In the genomic region with DNA sequence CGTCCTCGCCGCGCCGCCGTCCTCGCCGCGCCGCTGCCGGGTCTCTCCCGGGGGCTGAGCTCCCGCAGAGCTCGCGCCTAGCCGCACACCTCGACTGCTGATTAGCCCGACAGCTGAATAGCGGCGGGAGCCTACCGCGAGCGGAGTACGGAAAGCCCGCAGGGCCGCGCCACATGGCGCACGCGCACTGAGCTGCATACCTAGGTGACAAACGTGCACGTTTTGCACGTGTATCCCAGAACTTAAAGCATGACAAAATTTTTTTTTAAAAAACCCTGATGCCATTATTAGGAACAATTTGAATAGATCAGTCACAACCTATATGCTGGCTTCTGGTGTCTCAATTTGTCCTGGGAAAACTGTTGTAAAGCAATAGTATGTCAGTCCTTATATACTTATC, we compare ENCODE assay signal across 1 cellular context.
A peak's percentile ranks its signal among the peaks of the same experiment; 100 is the strongest.
TF ChIP-seq lines count a peak whose summit lies in the region.

A gene with protein sequence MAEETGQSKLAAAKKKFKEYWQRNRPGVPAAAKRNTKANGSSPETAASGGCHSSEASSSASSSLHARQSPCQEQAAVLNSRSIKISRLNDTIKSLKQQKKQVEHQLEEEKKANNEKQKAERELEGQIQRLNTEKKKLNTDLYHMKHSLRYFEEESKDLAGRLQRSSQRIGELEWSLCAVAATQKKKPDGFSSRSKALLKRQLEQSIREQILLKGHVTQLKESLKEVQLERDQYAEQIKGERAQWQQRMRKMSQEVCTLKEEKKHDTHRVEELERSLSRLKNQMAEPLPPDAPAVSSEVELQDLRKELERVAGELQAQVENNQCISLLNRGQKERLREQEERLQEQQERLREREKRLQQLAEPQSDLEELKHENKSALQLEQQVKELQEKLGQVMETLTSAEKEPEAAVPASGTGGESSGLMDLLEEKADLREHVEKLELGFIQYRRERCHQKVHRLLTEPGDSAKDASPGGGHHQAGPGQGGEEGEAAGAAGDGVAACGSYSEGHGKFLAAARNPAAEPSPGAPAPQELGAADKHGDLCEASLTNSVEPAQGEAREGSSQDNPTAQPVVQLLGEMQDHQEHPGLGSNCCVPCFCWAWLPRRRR (minus strand): TSS at position 122 of the 400 bp plus-strand sequence. CDS start 48,117 bp downstream, outside the sequence.

TF ChIP-seq in HepG2, 621 proteins besides CTCF, POLR2A, EP300 and RAD21 (continued from another document and continues in another):
- TF ChIP-seq, protein P1, sequence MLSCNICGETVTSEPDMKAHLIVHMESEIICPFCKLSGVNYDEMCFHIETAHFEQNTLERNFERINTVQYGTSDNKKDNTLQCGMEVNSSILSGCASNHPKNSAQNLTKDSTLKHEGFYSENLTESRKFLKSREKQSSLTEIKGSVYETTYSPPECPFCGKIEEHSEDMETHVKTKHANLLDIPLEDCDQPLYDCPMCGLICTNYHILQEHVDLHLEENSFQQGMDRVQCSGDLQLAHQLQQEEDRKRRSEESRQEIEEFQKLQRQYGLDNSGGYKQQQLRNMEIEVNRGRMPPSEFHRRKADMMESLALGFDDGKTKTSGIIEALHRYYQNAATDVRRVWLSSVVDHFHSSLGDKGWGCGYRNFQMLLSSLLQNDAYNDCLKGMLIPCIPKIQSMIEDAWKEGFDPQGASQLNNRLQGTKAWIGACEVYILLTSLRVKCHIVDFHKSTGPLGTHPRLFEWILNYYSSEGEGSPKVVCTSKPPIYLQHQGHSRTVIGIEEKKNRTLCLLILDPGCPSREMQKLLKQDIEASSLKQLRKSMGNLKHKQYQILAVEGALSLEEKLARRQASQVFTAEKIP (CRISPR knock-in tag; IDR thresholded peaks at IDR 0.05; ENCODE audit: borderline replicate concordance): no peak
- TF ChIP-seq LCORL (IDR thresholded peaks at IDR 0.05) (no peak), LCORL (CRISPR knock-in tag; IDR thresholded peaks at IDR 0.05) (no peak), ZNF713 (CRISPR knock-in tag; IDR thresholded peaks at IDR 0.05) (no peak), ARNT2 (CRISPR knock-in tag; IDR thresholded peaks at IDR 0.05; ENCODE audit: low read depth) (peak; percentile 81), DPF2 (CRISPR knock-in tag; IDR thresholded peaks at IDR 0.05; ENCODE audit: borderline replicate concordance, low read depth) (no peak), NFE2L2 (IDR thresholded peaks at IDR 0.05; ENCODE audit: low read length) (no peak), RNF2 (conservative IDR thresholded peaks at IDR 0.05; ENCODE audit: low read depth) (0 out of 2 replicates have a peak, but pooled peaks have one; percentile 48), JUND (CRISPR knock-in tag; IDR thresholded peaks at IDR 0.05) (no peak), SOX5 (CRISPR knock-in tag; IDR thresholded peaks at IDR 0.05; ENCODE audit: borderline replicate concordance) (no peak), ZNF605 (CRISPR knock-in tag; IDR thresholded peaks at IDR 0.05) (peak; percentile 81), ZNF589 (CRISPR knock-in tag; conservative IDR thresholded peaks at IDR 0.05) (no peak), MXD4 (CRISPR knock-in tag; IDR thresholded peaks at IDR 0.05) (peak; percentile 70; the same call in 1 of the 2 replicates), IKZF1 (IDR thresholded peaks at IDR 0.05) (no peak), RARA (CRISPR knock-in tag; IDR thresholded peaks at IDR 0.05) (peak; percentile 31; the same call in 1 of the 2 replicates), ZNF136 (CRISPR knock-in tag; IDR thresholded peaks at IDR 0.05; ENCODE audit: low read depth) (no peak), GFI1 (CRISPR knock-in tag; IDR thresholded peaks at IDR 0.05; ENCODE audit: borderline replicate concordance) (no peak), ZZZ3 (CRISPR knock-in tag; IDR thresholded peaks at IDR 0.05; ENCODE audit: borderline replicate concordance) (no peak), ZNF616 (CRISPR knock-in tag; IDR thresholded peaks at IDR 0.05; ENCODE audit: low read depth) (peak; percentile 80; the same call in 1 of the 2 replicates), MLLT10 (CRISPR knock-in tag; IDR thresholded peaks at IDR 0.05) (no peak), SNAI1 (CRISPR knock-in tag; IDR thresholded peaks at IDR 0.05; ENCODE audit: borderline replicate concordance) (no peak), ARNTL (CRISPR knock-in tag; IDR thresholded peaks at IDR 0.05) (no peak), RFX3 (CRISPR knock-in tag; IDR thresholded peaks at IDR 0.05) (no peak), ZNF766 (CRISPR knock-in tag; IDR thresholded peaks at IDR 0.05; ENCODE audit: borderline replicate concordance) (peak; percentile 84; the same call in 1 of the 2 replicates), ZNF331 (CRISPR knock-in tag; IDR thresholded peaks at IDR 0.05) (no peak; the same call in 1 of the 2 replicates), STAG1 (CRISPR knock-in tag; IDR thresholded peaks at IDR 0.05) (no peak), HNRNPK (IDR thresholded peaks at IDR 0.05; ENCODE audit: low read depth, low read length, poor library complexity, severe bottlenecking) (no peak), FOXK2 (IDR thresholded peaks at IDR 0.05) (no peak), FOXC1 (CRISPR knock-in tag; IDR thresholded peaks at IDR 0.05; ENCODE audit: borderline replicate concordance) (no peak), ZNF878 (CRISPR knock-in tag; IDR thresholded peaks at IDR 0.05) (no peak), YEATS2 (CRISPR knock-in tag; IDR thresholded peaks at IDR 0.05; ENCODE audit: borderline replicate concordance) (peak; percentile 60; the same call in 1 of the 2 replicates), HMG20A (CRISPR knock-in tag; IDR thresholded peaks at IDR 0.05; ENCODE audit: borderline replicate concordance) (no peak), TOPORS (CRISPR knock-in tag; IDR thresholded peaks at IDR 0.05) (no peak), NFKB2 (CRISPR knock-in tag; IDR thresholded peaks at IDR 0.05; ENCODE audit: borderline replicate concordance) (peak; percentile 89), CCDC6 (CRISPR knock-in tag; IDR thresholded peaks at IDR 0.05) (no peak), MAF1 (CRISPR knock-in tag; IDR thresholded peaks at IDR 0.05; ENCODE audit: borderline replicate concordance) (no peak), ZNF83 (CRISPR knock-in tag; IDR thresholded peaks at IDR 0.05; ENCODE audit: borderline replicate concordance) (no peak), PAWR (CRISPR knock-in tag; IDR thresholded peaks at IDR 0.05; ENCODE audit: borderline replicate concordance) (no peak), ZNF615 (CRISPR knock-in tag; IDR thresholded peaks at IDR 0.05; ENCODE audit: borderline replicate concordance) (no peak), PRPF4 (IDR thresholded peaks at IDR 0.05; ENCODE audit: low read depth, low read length, poor library complexity, severe bottlenecking) (no peak), PRMT3 (CRISPR knock-in tag; IDR thresholded peaks at IDR 0.05; ENCODE audit: borderline replicate concordance, low read depth) (no peak), NR2F2 (IDR thresholded peaks at IDR 0.05; ENCODE audit: borderline replicate concordance, low read depth) (no peak)
- TF ChIP-seq, protein P2, sequence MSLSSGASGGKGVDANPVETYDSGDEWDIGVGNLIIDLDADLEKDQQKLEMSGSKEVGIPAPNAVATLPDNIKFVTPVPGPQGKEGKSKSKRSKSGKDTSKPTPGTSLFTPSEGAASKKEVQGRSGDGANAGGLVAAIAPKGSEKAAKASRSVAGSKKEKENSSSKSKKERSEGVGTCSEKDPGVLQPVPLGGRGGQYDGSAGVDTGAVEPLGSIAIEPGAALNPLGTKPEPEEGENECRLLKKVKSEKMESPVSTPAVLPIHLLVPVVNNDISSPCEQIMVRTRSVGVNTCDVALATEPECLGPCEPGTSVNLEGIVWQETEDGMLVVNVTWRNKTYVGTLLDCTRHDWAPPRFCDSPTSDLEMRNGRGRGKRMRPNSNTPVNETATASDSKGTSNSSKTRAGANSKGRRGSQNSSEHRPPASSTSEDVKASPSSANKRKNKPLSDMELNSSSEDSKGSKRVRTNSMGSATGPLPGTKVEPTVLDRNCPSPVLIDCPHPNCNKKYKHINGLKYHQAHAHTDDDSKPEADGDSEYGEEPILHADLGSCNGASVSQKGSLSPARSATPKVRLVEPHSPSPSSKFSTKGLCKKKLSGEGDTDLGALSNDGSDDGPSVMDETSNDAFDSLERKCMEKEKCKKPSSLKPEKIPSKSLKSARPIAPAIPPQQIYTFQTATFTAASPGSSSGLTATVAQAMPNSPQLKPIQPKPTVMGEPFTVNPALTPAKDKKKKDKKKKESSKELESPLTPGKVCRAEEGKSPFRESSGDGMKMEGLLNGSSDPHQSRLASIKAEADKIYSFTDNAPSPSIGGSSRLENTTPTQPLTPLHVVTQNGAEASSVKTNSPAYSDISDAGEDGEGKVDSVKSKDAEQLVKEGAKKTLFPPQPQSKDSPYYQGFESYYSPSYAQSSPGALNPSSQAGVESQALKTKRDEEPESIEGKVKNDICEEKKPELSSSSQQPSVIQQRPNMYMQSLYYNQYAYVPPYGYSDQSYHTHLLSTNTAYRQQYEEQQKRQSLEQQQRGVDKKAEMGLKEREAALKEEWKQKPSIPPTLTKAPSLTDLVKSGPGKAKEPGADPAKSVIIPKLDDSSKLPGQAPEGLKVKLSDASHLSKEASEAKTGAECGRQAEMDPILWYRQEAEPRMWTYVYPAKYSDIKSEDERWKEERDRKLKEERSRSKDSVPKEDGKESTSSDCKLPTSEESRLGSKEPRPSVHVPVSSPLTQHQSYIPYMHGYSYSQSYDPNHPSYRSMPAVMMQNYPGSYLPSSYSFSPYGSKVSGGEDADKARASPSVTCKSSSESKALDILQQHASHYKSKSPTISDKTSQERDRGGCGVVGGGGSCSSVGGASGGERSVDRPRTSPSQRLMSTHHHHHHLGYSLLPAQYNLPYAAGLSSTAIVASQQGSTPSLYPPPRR (CRISPR knock-in tag; IDR thresholded peaks at IDR 0.05; ENCODE audit: borderline replicate concordance): no peak
- TF ChIP-seq, protein P3, sequence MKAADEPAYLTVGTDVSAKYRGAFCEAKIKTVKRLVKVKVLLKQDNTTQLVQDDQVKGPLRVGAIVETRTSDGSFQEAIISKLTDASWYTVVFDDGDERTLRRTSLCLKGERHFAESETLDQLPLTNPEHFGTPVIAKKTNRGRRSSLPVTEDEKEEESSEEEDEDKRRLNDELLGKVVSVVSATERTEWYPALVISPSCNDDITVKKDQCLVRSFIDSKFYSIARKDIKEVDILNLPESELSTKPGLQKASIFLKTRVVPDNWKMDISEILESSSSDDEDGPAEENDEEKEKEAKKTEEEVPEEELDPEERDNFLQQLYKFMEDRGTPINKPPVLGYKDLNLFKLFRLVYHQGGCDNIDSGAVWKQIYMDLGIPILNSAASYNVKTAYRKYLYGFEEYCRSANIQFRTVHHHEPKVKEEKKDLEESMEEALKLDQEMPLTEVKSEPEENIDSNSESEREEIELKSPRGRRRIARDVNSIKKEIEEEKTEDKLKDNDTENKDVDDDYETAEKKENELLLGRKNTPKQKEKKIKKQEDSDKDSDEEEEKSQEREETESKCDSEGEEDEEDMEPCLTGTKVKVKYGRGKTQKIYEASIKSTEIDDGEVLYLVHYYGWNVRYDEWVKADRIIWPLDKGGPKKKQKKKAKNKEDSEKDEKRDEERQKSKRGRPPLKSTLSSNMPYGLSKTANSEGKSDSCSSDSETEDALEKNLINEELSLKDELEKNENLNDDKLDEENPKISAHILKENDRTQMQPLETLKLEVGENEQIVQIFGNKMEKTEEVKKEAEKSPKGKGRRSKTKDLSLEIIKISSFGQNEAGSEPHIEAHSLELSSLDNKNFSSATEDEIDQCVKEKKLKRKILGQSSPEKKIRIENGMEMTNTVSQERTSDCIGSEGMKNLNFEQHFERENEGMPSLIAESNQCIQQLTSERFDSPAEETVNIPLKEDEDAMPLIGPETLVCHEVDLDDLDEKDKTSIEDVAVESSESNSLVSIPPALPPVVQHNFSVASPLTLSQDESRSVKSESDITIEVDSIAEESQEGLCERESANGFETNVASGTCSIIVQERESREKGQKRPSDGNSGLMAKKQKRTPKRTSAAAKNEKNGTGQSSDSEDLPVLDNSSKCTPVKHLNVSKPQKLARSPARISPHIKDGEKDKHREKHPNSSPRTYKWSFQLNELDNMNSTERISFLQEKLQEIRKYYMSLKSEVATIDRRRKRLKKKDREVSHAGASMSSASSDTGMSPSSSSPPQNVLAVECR (CRISPR knock-in tag; IDR thresholded peaks at IDR 0.05; ENCODE audit: borderline replicate concordance): no peak
- TF ChIP-seq, protein P4, sequence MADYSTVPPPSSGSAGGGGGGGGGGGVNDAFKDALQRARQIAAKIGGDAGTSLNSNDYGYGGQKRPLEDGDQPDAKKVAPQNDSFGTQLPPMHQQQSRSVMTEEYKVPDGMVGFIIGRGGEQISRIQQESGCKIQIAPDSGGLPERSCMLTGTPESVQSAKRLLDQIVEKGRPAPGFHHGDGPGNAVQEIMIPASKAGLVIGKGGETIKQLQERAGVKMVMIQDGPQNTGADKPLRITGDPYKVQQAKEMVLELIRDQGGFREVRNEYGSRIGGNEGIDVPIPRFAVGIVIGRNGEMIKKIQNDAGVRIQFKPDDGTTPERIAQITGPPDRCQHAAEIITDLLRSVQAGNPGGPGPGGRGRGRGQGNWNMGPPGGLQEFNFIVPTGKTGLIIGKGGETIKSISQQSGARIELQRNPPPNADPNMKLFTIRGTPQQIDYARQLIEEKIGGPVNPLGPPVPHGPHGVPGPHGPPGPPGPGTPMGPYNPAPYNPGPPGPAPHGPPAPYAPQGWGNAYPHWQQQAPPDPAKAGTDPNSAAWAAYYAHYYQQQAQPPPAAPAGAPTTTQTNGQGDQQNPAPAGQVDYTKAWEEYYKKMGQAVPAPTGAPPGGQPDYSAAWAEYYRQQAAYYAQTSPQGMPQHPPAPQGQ (CRISPR knock-in tag; IDR thresholded peaks at IDR 0.05; ENCODE audit: borderline replicate concordance): no peak
- TF ChIP-seq, protein P5, sequence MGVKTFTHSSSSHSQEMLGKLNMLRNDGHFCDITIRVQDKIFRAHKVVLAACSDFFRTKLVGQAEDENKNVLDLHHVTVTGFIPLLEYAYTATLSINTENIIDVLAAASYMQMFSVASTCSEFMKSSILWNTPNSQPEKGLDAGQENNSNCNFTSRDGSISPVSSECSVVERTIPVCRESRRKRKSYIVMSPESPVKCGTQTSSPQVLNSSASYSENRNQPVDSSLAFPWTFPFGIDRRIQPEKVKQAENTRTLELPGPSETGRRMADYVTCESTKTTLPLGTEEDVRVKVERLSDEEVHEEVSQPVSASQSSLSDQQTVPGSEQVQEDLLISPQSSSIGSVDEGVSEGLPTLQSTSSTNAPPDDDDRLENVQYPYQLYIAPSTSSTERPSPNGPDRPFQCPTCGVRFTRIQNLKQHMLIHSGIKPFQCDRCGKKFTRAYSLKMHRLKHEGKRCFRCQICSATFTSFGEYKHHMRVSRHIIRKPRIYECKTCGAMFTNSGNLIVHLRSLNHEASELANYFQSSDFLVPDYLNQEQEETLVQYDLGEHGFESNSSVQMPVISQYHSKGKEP (CRISPR knock-in tag; IDR thresholded peaks at IDR 0.05): 0 out of 2 replicates have a peak, but pooled peaks have one; percentile 39
- TF ChIP-seq, protein P6, sequence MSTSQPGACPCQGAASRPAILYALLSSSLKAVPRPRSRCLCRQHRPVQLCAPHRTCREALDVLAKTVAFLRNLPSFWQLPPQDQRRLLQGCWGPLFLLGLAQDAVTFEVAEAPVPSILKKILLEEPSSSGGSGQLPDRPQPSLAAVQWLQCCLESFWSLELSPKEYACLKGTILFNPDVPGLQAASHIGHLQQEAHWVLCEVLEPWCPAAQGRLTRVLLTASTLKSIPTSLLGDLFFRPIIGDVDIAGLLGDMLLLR (CRISPR knock-in tag; IDR thresholded peaks at IDR 0.05): peak; percentile 76; the same call in 1 of the 2 replicates
